Comparison of ENCODE assay signal across 3 cellular contexts in the genomic region with DNA sequence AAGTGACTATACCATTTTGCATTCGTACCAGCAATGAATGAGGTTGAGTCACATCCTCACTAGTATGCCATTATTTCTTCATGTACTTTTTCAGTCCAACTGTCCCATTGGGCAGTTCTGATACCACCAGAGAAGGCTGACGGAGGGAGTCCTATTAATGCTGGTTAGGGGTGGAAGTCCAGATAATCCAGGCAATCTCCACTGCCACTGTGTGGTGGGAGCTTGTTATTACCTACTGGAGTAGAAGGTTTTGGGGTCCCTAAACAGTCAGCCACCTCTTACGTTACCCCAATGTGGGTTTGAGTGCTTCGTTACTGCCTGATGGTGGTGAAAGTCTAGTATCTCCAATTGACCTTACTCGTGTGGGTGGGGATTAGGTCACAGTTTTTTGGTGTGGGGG.
TF ChIP-seq lines count a peak whose summit lies in the region.

No MANE protein-coding gene starts in this region.

TF ChIP-seq in SK-N-SH, 30 proteins besides CTCF, POLR2A, EP300 and RAD21 (continued from another document):
- TF ChIP-seq, protein P1, sequence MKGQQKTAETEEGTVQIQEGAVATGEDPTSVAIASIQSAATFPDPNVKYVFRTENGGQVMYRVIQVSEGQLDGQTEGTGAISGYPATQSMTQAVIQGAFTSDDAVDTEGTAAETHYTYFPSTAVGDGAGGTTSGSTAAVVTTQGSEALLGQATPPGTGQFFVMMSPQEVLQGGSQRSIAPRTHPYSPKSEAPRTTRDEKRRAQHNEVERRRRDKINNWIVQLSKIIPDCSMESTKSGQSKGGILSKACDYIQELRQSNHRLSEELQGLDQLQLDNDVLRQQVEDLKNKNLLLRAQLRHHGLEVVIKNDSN (IDR thresholded peaks at IDR 0.05; ENCODE audit: borderline replicate concordance, low read depth), result no peak
- TF ChIP-seq SIN3A (IDR thresholded peaks at IDR 0.05; ENCODE audit: borderline replicate concordance, low read depth, low read length) (no peak), POLR2AphosphoS5 (IDR thresholded peaks at IDR 0.05; ENCODE audit: low read depth, low read length) (no peak), JUND (IDR thresholded peaks at IDR 0.05) (no peak), GABPA (IDR thresholded peaks at IDR 0.05; ENCODE audit: low read depth) (no peak), RFX5 (IDR thresholded peaks at IDR 0.05; ENCODE audit: low read length) (no peak), GATA2 (CRISPR knock-in tag; IDR thresholded peaks at IDR 0.05) (no peak), CHD2 (IDR thresholded peaks at IDR 0.05; ENCODE audit: low read length, partially characterized antibody) (no peak)
- TF ChIP-seq, protein P2, sequence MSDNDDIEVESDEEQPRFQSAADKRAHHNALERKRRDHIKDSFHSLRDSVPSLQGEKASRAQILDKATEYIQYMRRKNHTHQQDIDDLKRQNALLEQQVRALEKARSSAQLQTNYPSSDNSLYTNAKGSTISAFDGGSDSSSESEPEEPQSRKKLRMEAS (IDR thresholded peaks at IDR 0.05; ENCODE audit: low read depth), result no peak
- TF ChIP-seq, protein P3, sequence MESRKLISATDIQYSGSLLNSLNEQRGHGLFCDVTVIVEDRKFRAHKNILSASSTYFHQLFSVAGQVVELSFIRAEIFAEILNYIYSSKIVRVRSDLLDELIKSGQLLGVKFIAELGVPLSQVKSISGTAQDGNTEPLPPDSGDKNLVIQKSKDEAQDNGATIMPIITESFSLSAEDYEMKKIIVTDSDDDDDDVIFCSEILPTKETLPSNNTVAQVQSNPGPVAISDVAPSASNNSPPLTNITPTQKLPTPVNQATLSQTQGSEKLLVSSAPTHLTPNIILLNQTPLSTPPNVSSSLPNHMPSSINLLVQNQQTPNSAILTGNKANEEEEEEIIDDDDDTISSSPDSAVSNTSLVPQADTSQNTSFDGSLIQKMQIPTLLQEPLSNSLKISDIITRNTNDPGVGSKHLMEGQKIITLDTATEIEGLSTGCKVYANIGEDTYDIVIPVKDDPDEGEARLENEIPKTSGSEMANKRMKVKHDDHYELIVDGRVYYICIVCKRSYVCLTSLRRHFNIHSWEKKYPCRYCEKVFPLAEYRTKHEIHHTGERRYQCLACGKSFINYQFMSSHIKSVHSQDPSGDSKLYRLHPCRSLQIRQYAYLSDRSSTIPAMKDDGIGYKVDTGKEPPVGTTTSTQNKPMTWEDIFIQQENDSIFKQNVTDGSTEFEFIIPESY (IDR thresholded peaks at IDR 0.05; ENCODE audit: borderline replicate concordance, low read depth), result no peak

TF ChIP-seq in SK-N-SH treated with all-trans-retinoic acid at 6 μM for 48 hours, 23 proteins besides CTCF, POLR2A, EP300 and RAD21 (continued from another document):
- TF ChIP-seq RARB (CRISPR knock-in tag; IDR thresholded peaks at IDR 0.05), result no peak

TF ChIP-seq in H1, 55 proteins besides CTCF, POLR2A, EP300 and RAD21:
- TF ChIP-seq, protein P4, sequence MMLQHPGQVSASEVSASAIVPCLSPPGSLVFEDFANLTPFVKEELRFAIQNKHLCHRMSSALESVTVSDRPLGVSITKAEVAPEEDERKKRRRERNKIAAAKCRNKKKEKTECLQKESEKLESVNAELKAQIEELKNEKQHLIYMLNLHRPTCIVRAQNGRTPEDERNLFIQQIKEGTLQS (IDR thresholded peaks at IDR 0.05; ENCODE audit: insufficient read depth, low read depth, low read length), result no peak
- no peak for TF ChIP-seq ZNF274 (IDR thresholded peaks at IDR 0.05; ENCODE audit: borderline replicate concordance, extremely low read depth, low read length)
- TF ChIP-seq, protein P5, sequence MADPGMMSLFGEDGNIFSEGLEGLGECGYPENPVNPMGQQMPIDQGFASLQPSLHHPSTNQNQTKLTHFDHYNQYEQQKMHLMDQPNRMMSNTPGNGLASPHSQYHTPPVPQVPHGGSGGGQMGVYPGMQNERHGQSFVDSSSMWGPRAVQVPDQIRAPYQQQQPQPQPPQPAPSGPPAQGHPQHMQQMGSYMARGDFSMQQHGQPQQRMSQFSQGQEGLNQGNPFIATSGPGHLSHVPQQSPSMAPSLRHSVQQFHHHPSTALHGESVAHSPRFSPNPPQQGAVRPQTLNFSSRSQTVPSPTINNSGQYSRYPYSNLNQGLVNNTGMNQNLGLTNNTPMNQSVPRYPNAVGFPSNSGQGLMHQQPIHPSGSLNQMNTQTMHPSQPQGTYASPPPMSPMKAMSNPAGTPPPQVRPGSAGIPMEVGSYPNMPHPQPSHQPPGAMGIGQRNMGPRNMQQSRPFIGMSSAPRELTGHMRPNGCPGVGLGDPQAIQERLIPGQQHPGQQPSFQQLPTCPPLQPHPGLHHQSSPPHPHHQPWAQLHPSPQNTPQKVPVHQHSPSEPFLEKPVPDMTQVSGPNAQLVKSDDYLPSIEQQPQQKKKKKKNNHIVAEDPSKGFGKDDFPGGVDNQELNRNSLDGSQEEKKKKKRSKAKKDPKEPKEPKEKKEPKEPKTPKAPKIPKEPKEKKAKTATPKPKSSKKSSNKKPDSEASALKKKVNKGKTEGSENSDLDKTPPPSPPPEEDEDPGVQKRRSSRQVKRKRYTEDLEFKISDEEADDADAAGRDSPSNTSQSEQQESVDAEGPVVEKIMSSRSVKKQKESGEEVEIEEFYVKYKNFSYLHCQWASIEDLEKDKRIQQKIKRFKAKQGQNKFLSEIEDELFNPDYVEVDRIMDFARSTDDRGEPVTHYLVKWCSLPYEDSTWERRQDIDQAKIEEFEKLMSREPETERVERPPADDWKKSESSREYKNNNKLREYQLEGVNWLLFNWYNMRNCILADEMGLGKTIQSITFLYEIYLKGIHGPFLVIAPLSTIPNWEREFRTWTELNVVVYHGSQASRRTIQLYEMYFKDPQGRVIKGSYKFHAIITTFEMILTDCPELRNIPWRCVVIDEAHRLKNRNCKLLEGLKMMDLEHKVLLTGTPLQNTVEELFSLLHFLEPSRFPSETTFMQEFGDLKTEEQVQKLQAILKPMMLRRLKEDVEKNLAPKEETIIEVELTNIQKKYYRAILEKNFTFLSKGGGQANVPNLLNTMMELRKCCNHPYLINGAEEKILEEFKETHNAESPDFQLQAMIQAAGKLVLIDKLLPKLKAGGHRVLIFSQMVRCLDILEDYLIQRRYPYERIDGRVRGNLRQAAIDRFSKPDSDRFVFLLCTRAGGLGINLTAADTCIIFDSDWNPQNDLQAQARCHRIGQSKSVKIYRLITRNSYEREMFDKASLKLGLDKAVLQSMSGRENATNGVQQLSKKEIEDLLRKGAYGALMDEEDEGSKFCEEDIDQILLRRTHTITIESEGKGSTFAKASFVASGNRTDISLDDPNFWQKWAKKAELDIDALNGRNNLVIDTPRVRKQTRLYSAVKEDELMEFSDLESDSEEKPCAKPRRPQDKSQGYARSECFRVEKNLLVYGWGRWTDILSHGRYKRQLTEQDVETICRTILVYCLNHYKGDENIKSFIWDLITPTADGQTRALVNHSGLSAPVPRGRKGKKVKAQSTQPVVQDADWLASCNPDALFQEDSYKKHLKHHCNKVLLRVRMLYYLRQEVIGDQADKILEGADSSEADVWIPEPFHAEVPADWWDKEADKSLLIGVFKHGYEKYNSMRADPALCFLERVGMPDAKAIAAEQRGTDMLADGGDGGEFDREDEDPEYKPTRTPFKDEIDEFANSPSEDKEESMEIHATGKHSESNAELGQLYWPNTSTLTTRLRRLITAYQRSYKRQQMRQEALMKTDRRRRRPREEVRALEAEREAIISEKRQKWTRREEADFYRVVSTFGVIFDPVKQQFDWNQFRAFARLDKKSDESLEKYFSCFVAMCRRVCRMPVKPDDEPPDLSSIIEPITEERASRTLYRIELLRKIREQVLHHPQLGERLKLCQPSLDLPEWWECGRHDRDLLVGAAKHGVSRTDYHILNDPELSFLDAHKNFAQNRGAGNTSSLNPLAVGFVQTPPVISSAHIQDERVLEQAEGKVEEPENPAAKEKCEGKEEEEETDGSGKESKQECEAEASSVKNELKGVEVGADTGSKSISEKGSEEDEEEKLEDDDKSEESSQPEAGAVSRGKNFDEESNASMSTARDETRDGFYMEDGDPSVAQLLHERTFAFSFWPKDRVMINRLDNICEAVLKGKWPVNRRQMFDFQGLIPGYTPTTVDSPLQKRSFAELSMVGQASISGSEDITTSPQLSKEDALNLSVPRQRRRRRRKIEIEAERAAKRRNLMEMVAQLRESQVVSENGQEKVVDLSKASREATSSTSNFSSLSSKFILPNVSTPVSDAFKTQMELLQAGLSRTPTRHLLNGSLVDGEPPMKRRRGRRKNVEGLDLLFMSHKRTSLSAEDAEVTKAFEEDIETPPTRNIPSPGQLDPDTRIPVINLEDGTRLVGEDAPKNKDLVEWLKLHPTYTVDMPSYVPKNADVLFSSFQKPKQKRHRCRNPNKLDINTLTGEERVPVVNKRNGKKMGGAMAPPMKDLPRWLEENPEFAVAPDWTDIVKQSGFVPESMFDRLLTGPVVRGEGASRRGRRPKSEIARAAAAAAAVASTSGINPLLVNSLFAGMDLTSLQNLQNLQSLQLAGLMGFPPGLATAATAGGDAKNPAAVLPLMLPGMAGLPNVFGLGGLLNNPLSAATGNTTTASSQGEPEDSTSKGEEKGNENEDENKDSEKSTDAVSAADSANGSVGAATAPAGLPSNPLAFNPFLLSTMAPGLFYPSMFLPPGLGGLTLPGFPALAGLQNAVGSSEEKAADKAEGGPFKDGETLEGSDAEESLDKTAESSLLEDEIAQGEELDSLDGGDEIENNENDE (IDR thresholded peaks at IDR 0.05; ENCODE audit: insufficient replicate concordance, low read length), result no peak
- TF ChIP-seq SP4 (IDR thresholded peaks at IDR 0.05; ENCODE audit: low read length), result no peak
- TF ChIP-seq, protein P6, sequence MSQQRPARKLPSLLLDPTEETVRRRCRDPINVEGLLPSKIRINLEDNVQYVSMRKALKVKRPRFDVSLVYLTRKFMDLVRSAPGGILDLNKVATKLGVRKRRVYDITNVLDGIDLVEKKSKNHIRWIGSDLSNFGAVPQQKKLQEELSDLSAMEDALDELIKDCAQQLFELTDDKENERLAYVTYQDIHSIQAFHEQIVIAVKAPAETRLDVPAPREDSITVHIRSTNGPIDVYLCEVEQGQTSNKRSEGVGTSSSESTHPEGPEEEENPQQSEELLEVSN (IDR thresholded peaks at IDR 0.05), result no peak
- no peak for TF ChIP-seq POLR2AphosphoS5 (IDR thresholded peaks at IDR 0.05; ENCODE audit: low read depth, low read length)
- TF ChIP-seq HDAC2 (IDR thresholded peaks at IDR 0.05; ENCODE audit: borderline replicate concordance in 1 of 2, low read depth in 2 of 2, low read length in 2 of 2), result no peak
- no peak for TF ChIP-seq GABPA (IDR thresholded peaks at IDR 0.05; ENCODE audit: borderline replicate concordance, insufficient read depth, low read length)
- TF ChIP-seq NRF1 (IDR thresholded peaks at IDR 0.05; ENCODE audit: low read depth, low read length), result no peak
- TF ChIP-seq TEAD4 (IDR thresholded peaks at IDR 0.05; ENCODE audit: low read depth, low read length), result no peak
- TF ChIP-seq POU5F1 (IDR thresholded peaks at IDR 0.05; ENCODE audit: low read depth, low read length), result no peak
- no peak for TF ChIP-seq KDM1A (IDR thresholded peaks at IDR 0.05; ENCODE audit: borderline replicate concordance, low read length)
